ENCODE assay signal across 8 cellular contexts in genomic region chr1:231040019-231040799, GRCh38. TPM values are rescaled to one million over a fixed set of nuclear protein-coding genes. Genes with fewer than 3 reads are reported as not detected.
DNase-seq lines count a peak whose midpoint lies in the region; ATAC-seq and TF ChIP-seq lines count a peak whose summit lies in the region.

Gene FAM89A (minus strand): TSS chr1:231040254. CDS start chr1:231040211, 43 bp downstream.

- peaks cover 3% of the 10 kb centered on the region; the same call in 2 of the 3 replicates for H3K4me1 Mint-ChIP-seq in GM23338

- no peaks in the 10 kb centered on the region for H3K79me2 ChIP-seq in GM23338 (replicated peaks; ENCODE audit: insufficient read depth)

- H3K4me1 ChIP-seq in GM23338 (ENCODE audit: insufficient read depth): no peaks in the 10 kb centered on the region; the same call in 1 of the 2 replicates

- peak within 1 kb of the TSS; percentile 81 for H3K4me2 ChIP-seq in GM23338

- no peaks in the 10 kb centered on the region for H3K9me2 ChIP-seq in GM23338 (ENCODE audit: insufficient read depth)

- no peak within 1 kb of the TSS for H3K27ac Mint-ChIP-seq in GM23338

- peak within 1 kb of the TSS; percentile 57 for H3K4me3 ChIP-seq in GM06990 (replicated peaks; ENCODE audit: low read depth, low read length)
- peak within 1 kb of the TSS; percentile 71 for H3K4me3 ChIP-seq in GM23338
- H3K4me3 ChIP-seq in epithelial cell of proximal tubule (ENCODE audit: low read depth, low read length): peak within 1 kb of the TSS; percentile 65

- ATAC-seq in GM23338: peak; percentile 38

- DNase-seq in GM06990 (ENCODE audit: extremely low read depth, insufficient read length) (peak; percentile 28), GM23338 (ENCODE audit: low spot score) (peak; percentile 50), NCI-H2171 treated with DMSO at 0.1 percent for 48 hours (lab: John Stamatoyannopoulos, UW) (peak; percentile 35), epithelial cell of proximal tubule (ENCODE audit: low read depth) (no peak), myocyte (ENCODE audit: low read depth) (peak; percentile 14), inferior parietal cortex (ENCODE audit: extremely low spot score) (no peak)
- DNase-seq in activated CD8-positive, alpha-beta memory T cell treated with anti-CD3 and anti-CD28 coated beads, Interleukin-2, amount 50 U/mL, for 4 hours: peak; percentile 74
- DNase-seq in stimulated activated CD8-positive, alpha-beta memory T cell treated with anti-CD3 and anti-CD28 coated beads, Interleukin-7, amount 100 ng/mL, for 4 hours (ENCODE audit: low read depth in 2 of 2): peak; percentile 46 to 67

- H4K20me1 ChIP-seq in GM23338 (replicated peaks; ENCODE audit: insufficient read depth): peaks cover 20% of the 10 kb centered on the region

- H3K27me3 Mint-ChIP-seq in GM23338 (ENCODE audit: insufficient read depth, low read depth, poor library complexity): peaks cover 77% of the 10 kb centered on the region

- no peaks in the 10 kb centered on the region for H3F3A ChIP-seq in GM23338 (replicated peaks; ENCODE audit: low read depth)

- H3K9me3 Mint-ChIP-seq in GM23338: no peaks in the 10 kb centered on the region

- no peak within 1 kb of the TSS for H3K27ac ChIP-seq in GM23338 (ENCODE audit: low read depth)

- no peaks in the 10 kb centered on the region; the same call in 2 of the 3 replicates for H3K36me3 Mint-ChIP-seq in GM23338 (ENCODE audit: low read depth)

- peak within 1 kb of the TSS; percentile 71 for H3K4me3 Mint-ChIP-seq in GM23338

- H3K36me3 ChIP-seq in GM06990 (ENCODE audit: control insufficient read depth, insufficient read depth, low read length) (no peaks in the 10 kb centered on the region), GM23338 (ENCODE audit: insufficient read depth) (no peaks in the 10 kb centered on the region)

- TF ChIP-seq CTCF in GM06990 (IDR thresholded peaks at IDR 0.05; ENCODE audit: insufficient read depth, low read length, poor library complexity, severe bottlenecking) (no peak), GM23338 (conservative IDR thresholded peaks at IDR 0.05; ENCODE audit: low read depth in 2 of 2) (no peak), epithelial cell of proximal tubule (conservative IDR thresholded peaks at IDR 0.05; ENCODE audit: low read depth, low read length) (no peak)

- H2AFZ ChIP-seq in GM23338: peak within 1 kb of the TSS; percentile 93

- H3K27me3 ChIP-seq in GM06990 (replicated peaks; ENCODE audit: control insufficient read depth, insufficient read depth, low read length): peaks cover 1% of the 10 kb centered on the region; the same call in 1 of the 2 replicates
- peaks cover 97% of the 10 kb centered on the region for H3K27me3 ChIP-seq in GM23338 (ENCODE audit: insufficient read depth)

TF ChIP-seq in GM23338, 12 proteins besides CTCF, POLR2A, EP300 and RAD21:
- TF ChIP-seq EZH2 (IDR thresholded peaks at IDR 0.05; ENCODE audit: low read depth, unreplicated experiment): peak; percentile 36
- TF ChIP-seq, protein P1, sequence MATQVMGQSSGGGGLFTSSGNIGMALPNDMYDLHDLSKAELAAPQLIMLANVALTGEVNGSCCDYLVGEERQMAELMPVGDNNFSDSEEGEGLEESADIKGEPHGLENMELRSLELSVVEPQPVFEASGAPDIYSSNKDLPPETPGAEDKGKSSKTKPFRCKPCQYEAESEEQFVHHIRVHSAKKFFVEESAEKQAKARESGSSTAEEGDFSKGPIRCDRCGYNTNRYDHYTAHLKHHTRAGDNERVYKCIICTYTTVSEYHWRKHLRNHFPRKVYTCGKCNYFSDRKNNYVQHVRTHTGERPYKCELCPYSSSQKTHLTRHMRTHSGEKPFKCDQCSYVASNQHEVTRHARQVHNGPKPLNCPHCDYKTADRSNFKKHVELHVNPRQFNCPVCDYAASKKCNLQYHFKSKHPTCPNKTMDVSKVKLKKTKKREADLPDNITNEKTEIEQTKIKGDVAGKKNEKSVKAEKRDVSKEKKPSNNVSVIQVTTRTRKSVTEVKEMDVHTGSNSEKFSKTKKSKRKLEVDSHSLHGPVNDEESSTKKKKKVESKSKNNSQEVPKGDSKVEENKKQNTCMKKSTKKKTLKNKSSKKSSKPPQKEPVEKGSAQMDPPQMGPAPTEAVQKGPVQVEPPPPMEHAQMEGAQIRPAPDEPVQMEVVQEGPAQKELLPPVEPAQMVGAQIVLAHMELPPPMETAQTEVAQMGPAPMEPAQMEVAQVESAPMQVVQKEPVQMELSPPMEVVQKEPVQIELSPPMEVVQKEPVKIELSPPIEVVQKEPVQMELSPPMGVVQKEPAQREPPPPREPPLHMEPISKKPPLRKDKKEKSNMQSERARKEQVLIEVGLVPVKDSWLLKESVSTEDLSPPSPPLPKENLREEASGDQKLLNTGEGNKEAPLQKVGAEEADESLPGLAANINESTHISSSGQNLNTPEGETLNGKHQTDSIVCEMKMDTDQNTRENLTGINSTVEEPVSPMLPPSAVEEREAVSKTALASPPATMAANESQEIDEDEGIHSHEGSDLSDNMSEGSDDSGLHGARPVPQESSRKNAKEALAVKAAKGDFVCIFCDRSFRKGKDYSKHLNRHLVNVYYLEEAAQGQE (IDR thresholded peaks at IDR 0.05; ENCODE audit: unreplicated experiment): no peak
TF ChIP-seq in GM23338: peak in this region for 1.

RNA-seq across cellular contexts. Expression of gene FAM89A, which starts in this region (rescaled TPM):
- 3.2 and 4.9 TPM in 2 replicates for total RNA-seq in GM23338 (2014; rRNA removed; shearing (Covaris generic))
- 3.4 and 3.8 TPM in 2 replicates for polyA plus RNA-seq in GM23338 (2016; fragmentation: Nextera tagmentation; extraction: Ambion mirVana)
- 2.7 and 5.9 TPM in 2 replicates for total RNA-seq in epithelial cell of proximal tubule
- total RNA-seq in myocyte: 1.1 and 3.1 TPM in 2 replicates
- 0.58 TPM for polyA plus RNA-seq in myocyte (2012)

Comparison
In these comparisons a context has a peak if more than half of its experiments do, and no peak if none do; other contexts are left out.
1. DNase-seq: peak in GM06990 (single experiment), GM23338 (single experiment), NCI-H2171 treated with DMSO at 0.1 percent for 48 hours (single experiment), activated CD8-positive, alpha-beta memory T cell treated with anti-CD3 and anti-CD28 coated beads, Interleukin-2, amount 50 U/mL, for 4 hours (single experiment), myocyte (single experiment) and stimulated activated CD8-positive, alpha-beta memory T cell treated with anti-CD3 and anti-CD28 coated beads, Interleukin-7, amount 100 ng/mL, for 4 hours (2 of 2); none in epithelial cell of proximal tubule (single experiment) and inferior parietal cortex (single experiment).
2. Peak in every context shown above with its lines, with median percentiles within 50 percentile points of each other: H3K4me3 ChIP-seq.